Comparison of ENCODE assay signal across 15 cellular contexts in the genomic region with DNA sequence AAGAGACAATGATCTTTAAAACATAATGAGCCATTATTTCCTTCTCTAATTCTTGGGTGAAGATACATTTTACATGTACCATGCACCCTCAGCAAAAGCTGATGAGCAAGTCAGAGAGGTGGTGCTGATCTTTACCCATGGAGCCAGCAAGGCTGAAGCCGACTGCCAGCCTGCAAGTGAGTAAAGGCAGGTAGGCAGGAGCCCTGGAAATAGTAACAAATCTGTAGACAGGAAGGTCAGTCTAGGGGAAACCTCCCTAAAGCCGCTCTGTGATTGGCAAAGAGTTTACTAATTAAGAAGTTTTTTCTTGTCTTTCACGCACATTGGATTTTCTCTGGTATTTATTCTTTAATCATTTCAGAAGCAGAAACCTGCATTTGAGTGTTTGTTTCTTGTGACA.
A peak's percentile ranks its signal among the peaks of the same experiment; 100 is the strongest.
DNase-seq lines count a peak whose midpoint lies in the region; ATAC-seq, FAIRE-seq and TF ChIP-seq lines count a peak whose summit lies in the region.
"Had no signal": no experiment of that assay in that cellular context is flagged by ENCODE, and none has a peak within 500 bp of the region (broad histone marks: within the 10 kb centered on the region; RNA-seq: fewer than 3 reads in every experiment).

No MANE protein-coding gene starts in this region.

- peaks cover 11 to 12% of the 10 kb centered on the region in 2 donors for H3K9me3 Mint-ChIP-seq in stimulated activated naive CD8-positive, alpha-beta T cell treated with anti-CD3 and anti-CD28 coated beads, Interleukin-15, amount 100 ng/mL, for 72 hours
- peaks cover 20% of the 10 kb centered on the region for H3K9me3 Mint-ChIP-seq in activated T-helper 2 cell treated with anti-CD3 and anti-CD28 coated beads, Interferon-gamma antibody, Interleukin-2, Interleukin-4, amounts not matched to agents 10 μg/mL and 5 μg/mL and 100 μg/mL, durations not matched to agents 14 hours and 24 hours and 36 hours

- no peaks in the 10 kb centered on the region for H3K27me3 Mint-ChIP-seq in stimulated activated naive CD8-positive, alpha-beta T cell treated with anti-CD3 and anti-CD28 coated beads, Interleukin-15, amount 100 ng/mL, for 72 hours
- H3K27me3 Mint-ChIP-seq in activated T-helper 2 cell treated with anti-CD3 and anti-CD28 coated beads, Interferon-gamma antibody, Interleukin-2, Interleukin-4, amounts not matched to agents 10 μg/mL and 5 μg/mL and 100 μg/mL, durations not matched to agents 14 hours and 24 hours and 36 hours (ENCODE audit: low read depth), result no peaks in the 10 kb centered on the region

- no peak overlapping the region for H3K27ac Mint-ChIP-seq in stimulated activated naive CD8-positive, alpha-beta T cell treated with anti-CD3 and anti-CD28 coated beads, Interleukin-15, amount 100 ng/mL, for 72 hours
- peak overlapping the region; percentile 59 for H3K27ac Mint-ChIP-seq in activated T-helper 2 cell treated with anti-CD3 and anti-CD28 coated beads, Interferon-gamma antibody, Interleukin-2, Interleukin-4, amounts not matched to agents 10 μg/mL and 5 μg/mL and 100 μg/mL, durations not matched to agents 14 hours and 24 hours and 36 hours

- H3K36me3 Mint-ChIP-seq in activated T-helper 2 cell treated with anti-CD3 and anti-CD28 coated beads, Interferon-gamma antibody, Interleukin-2, Interleukin-4, amounts not matched to agents 10 μg/mL and 5 μg/mL and 100 μg/mL, durations not matched to agents 14 hours and 24 hours and 36 hours (ENCODE audit: low read depth), result peaks cover 90% of the 10 kb centered on the region

- peak; percentile 44 for ATAC-seq in stimulated activated naive CD8-positive, alpha-beta T cell treated with anti-CD3 and anti-CD28 coated beads, Interleukin-15, Interleukin-2, amounts not matched to agents 100 U/mL and 50 U/mL, for 24 hours
- no peak for ATAC-seq in stimulated activated naive CD8-positive, alpha-beta T cell treated with anti-CD3 and anti-CD28 coated beads, Interleukin-15, amount 100 ng/mL, for 72 hours
- peak; percentile 80 to 90 for ATAC-seq in lower lobe of right lung
- peak; percentile 84 for ATAC-seq in upper lobe of right lung
- no peak for ATAC-seq in GM21528 (IDR thresholded peaks at IDR 0.05; ENCODE audit: low FRiP score, unreplicated experiment)
- ATAC-seq: PC-3 had no signal

- DNase-seq in stimulated activated naive CD8-positive, alpha-beta T cell treated with anti-CD3 and anti-CD28 coated beads, Interleukin-15, Interleukin-2, amounts not matched to agents 100 U/mL and 50 U/mL, for 24 hours, result no peak
- no peak for DNase-seq in stimulated activated naive CD8-positive, alpha-beta T cell treated with anti-CD3 and anti-CD28 coated beads, Interleukin-15, amount 100 ng/mL, for 72 hours
- no peak for DNase-seq in activated T-helper 2 cell treated with anti-CD3 and anti-CD28 coated beads, Interferon-gamma antibody, Interleukin-2, Interleukin-4, amounts not matched to agents 10 μg/mL and 5 μg/mL and 100 μg/mL, durations not matched to agents 14 hours and 24 hours and 36 hours (ENCODE audit: low spot score)
- DNase-seq in lower lobe of right lung (no peak), upper lobe of right lung (no peak), RCC 7860 (ENCODE audit: low spot score) (no peak), HuH-7 (ENCODE audit: low spot score) (no peak)
- DNase-seq: COR-L47, H7, MG63, NCI-H1092 treated with DMSO at 0.1 percent for 48 hours, NCI-H1694, NCI-H446, PC-3 had no signal

- TF ChIP-seq CTCF in lower lobe of right lung (IDR thresholded peaks at IDR 0.05), result no peak
- TF ChIP-seq CTCF in upper lobe of right lung (IDR thresholded peaks at IDR 0.05), result no peak

- H3K9me3 ChIP-seq in lower lobe of right lung, result no peaks in the 10 kb centered on the region
- no peaks in the 10 kb centered on the region for H3K9me3 ChIP-seq in upper lobe of right lung
- H3K9me3 ChIP-seq: MG63 had no signal

- H3K4me3 Mint-ChIP-seq in stimulated activated naive CD8-positive, alpha-beta T cell treated with anti-CD3 and anti-CD28 coated beads, Interleukin-15, amount 100 ng/mL, for 72 hours, result no peak overlapping the region
- no peak overlapping the region for H3K4me3 Mint-ChIP-seq in activated T-helper 2 cell treated with anti-CD3 and anti-CD28 coated beads, Interferon-gamma antibody, Interleukin-2, Interleukin-4, amounts not matched to agents 10 μg/mL and 5 μg/mL and 100 μg/mL, durations not matched to agents 14 hours and 24 hours and 36 hours (ENCODE audit: low read depth)

- no peak for FAIRE-seq in RCC 7860 (lab: Jason Lieb, UNC)

- H3K27ac ChIP-seq in lower lobe of right lung (no peak overlapping the region), upper lobe of right lung (peak overlapping the region; percentile 26)

- H3K4me1 ChIP-seq in lower lobe of right lung (peaks cover 6% of the 10 kb centered on the region), upper lobe of right lung (no peaks in the 10 kb centered on the region)

- no peaks in the 10 kb centered on the region for H3K27me3 ChIP-seq in lower lobe of right lung (ENCODE audit: low read depth)
- H3K27me3 ChIP-seq in upper lobe of right lung, result no peaks in the 10 kb centered on the region

- H3K4me3 ChIP-seq in lower lobe of right lung (no peak overlapping the region), upper lobe of right lung (no peak overlapping the region)
- H3K4me3 ChIP-seq: MG63 had no signal

- H3K36me3 ChIP-seq in lower lobe of right lung (no peaks in the 10 kb centered on the region), upper lobe of right lung (no peaks in the 10 kb centered on the region)
- H3K36me3 ChIP-seq: MG63 had no signal

- intact Hi-C loops in activated T-helper 2 cell treated with anti-CD3 and anti-CD28 coated beads, Interferon-gamma antibody, Interleukin-2, Interleukin-4, amounts not matched to agents 10 μg/mL and 5 μg/mL and 100 μg/mL, durations not matched to agents 14 hours and 24 hours and 36 hours (cut with micrococcal nuclease), result loop anchor here (2.0 kb wide), 1 partner anchor 17 kb away; no protein-coding TSS in a partner anchor
- intact Hi-C loops in lower lobe of right lung (cut with DNase I), result no loop called here
- intact Hi-C loops in upper lobe of right lung (cut with DNase I), result no loop called here

- peaks cover 67% of the 10 kb centered on the region for H3K4me1 Mint-ChIP-seq in stimulated activated naive CD8-positive, alpha-beta T cell treated with anti-CD3 and anti-CD28 coated beads, Interleukin-15, amount 100 ng/mL, for 72 hours
- peaks cover 68% of the 10 kb centered on the region for H3K4me1 Mint-ChIP-seq in activated T-helper 2 cell treated with anti-CD3 and anti-CD28 coated beads, Interferon-gamma antibody, Interleukin-2, Interleukin-4, amounts not matched to agents 10 μg/mL and 5 μg/mL and 100 μg/mL, durations not matched to agents 14 hours and 24 hours and 36 hours (ENCODE audit: low read depth)

Comparison
In these comparisons a context has a peak if more than half of its experiments do, and no peak if none do; other contexts are left out.
1. ATAC-seq: peak in stimulated activated naive CD8-positive, alpha-beta T cell treated with anti-CD3 and anti-CD28 coated beads, Interleukin-15, Interleukin-2, amounts not matched to agents 100 U/mL and 50 U/mL, for 24 hours (single experiment), lower lobe of right lung (2 of 2) and upper lobe of right lung (single experiment); none in stimulated activated naive CD8-positive, alpha-beta T cell treated with anti-CD3 and anti-CD28 coated beads, Interleukin-15, amount 100 ng/mL, for 72 hours (single experiment) and GM21528 (single experiment).